In the genomic region with DNA sequence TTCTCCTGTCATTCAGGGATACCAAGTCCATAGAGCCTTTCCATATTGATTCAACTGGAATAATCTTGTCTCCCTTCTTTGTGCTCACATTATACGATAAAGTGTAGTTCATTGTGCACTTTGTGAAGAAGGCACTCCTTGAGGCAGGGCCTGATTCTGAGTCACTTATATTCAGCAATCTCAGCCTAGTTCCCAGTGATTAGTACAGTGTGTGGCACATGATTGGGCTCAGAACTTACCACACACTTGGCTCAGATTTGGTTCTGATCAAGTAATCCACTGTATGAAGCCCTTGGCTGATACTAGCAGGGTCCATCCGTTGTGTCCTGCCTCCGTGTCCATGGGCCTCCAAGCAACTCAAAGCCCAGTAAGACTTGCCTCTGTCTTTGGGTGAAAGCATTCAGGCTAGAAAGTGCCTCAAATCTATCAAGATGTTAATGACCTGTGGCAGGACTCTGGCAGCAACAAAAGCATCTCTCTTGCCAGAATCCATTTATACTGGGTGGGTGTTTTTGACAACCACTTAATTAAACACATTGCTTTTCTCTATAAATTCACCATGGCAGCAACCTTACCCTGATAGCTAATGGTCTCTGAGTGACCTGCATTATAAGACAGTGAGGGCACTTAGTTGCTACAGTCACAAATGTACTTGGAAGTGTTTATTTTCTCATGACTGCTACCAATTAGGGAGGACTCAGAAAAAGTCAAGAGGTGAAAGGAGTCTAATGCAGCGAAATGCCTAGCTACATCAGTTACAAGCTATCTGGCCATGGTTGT, we compare ENCODE assay signal across 16 cellular contexts. TPM values are rescaled to one million over a fixed set of nuclear protein-coding genes. Genes with fewer than 3 reads are reported as not detected.
DNase-seq lines count a peak whose midpoint lies in the region; ATAC-seq, FAIRE-seq and TF ChIP-seq lines count a peak whose summit lies in the region.
"Had no signal": no experiment of that assay in that cellular context is flagged by ENCODE, and none has a peak within 500 bp of the region (broad histone marks: within the 10 kb centered on the region; RNA-seq: fewer than 3 reads in every experiment).

No MANE protein-coding gene starts in this region.

- H3K9me3 ChIP-seq in mucosa of descending colon, result no peaks in the 10 kb centered on the region

- FAIRE-seq in D721Med (lab: Jason Lieb, UNC), result no peak
- FAIRE-seq: GM18507 had no signal

- TF ChIP-seq CTCF in epithelial cell of esophagus (IDR thresholded peaks at IDR 0.05; ENCODE audit: insufficient read depth, low read depth, low read length, missing control alignments), result no peak
- TF ChIP-seq CTCF in mucosa of descending colon (IDR thresholded peaks at IDR 0.05), result no peak
- TF ChIP-seq CTCF in D721Med (IDR thresholded peaks at IDR 0.05; ENCODE audit: insufficient read depth, missing control alignments), result no peak

- no peak overlapping the region for H3K4me3 Mint-ChIP-seq in activated T-helper 17 cell treated with anti-CD3 and anti-CD28 coated beads, Interleukin-2, amount 50 U/mL, for 72 hours
- H3K4me3 Mint-ChIP-seq: CD8-positive, alpha-beta T cell; IgD-negative memory B cell had no signal

- H3K36me3 Mint-ChIP-seq in activated T-helper 17 cell treated with anti-CD3 and anti-CD28 coated beads, Interleukin-2, amount 50 U/mL, for 72 hours (ENCODE audit: low read depth), result no peaks in the 10 kb centered on the region
- H3K36me3 Mint-ChIP-seq: CD8-positive, alpha-beta T cell had no signal

- peak; percentile 18 for ATAC-seq in mucosa of descending colon
- no peak for ATAC-seq in activated T-helper 17 cell treated with anti-CD3 and anti-CD28 coated beads, Interleukin-2, amount 50 U/mL, for 72 hours (replicated peaks)
- ATAC-seq: CD8-positive, alpha-beta T cell had no signal

- intact Hi-C loops in mucosa of descending colon (cut with DNase I, micrococcal nuclease), result no loop called here

- H3K4me3 ChIP-seq in epithelial cell of esophagus (ENCODE audit: low read length) (no peak overlapping the region), mucosa of descending colon (no peak overlapping the region)
- H3K4me3 ChIP-seq: PC-9 had no signal

- H3K9me3 Mint-ChIP-seq in activated T-helper 17 cell treated with anti-CD3 and anti-CD28 coated beads, Interleukin-2, amount 50 U/mL, for 72 hours, result no peaks in the 10 kb centered on the region
- H3K9me3 Mint-ChIP-seq: CD8-positive, alpha-beta T cell; IgD-negative memory B cell had no signal

- no peaks in the 10 kb centered on the region for H3K36me3 ChIP-seq in mucosa of descending colon (ENCODE audit: low read depth)

- H3K27me3 Mint-ChIP-seq in activated T-helper 17 cell treated with anti-CD3 and anti-CD28 coated beads, Interleukin-2, amount 50 U/mL, for 72 hours, result no peaks in the 10 kb centered on the region

- DNase-seq in DMS79 treated with DMSO at 0.1 percent for 48 hours (lab: John Stamatoyannopoulos, UW), result peak; percentile 98
- DNase-seq in NCI-H1105 treated with DMSO at 0.1 percent for 48 hours (lab: John Stamatoyannopoulos, UW), result peak; percentile 77
- DNase-seq in epithelial cell of esophagus (ENCODE audit: low read depth), result peak; percentile 47
- no peak for DNase-seq in mucosa of descending colon
- DNase-seq in HK-2 (ENCODE audit: unreplicated experiment), result no peak
- DNase-seq in D721Med (ENCODE audit: insufficient read length, low spot score), result no peak
- DNase-seq: CD8-positive, alpha-beta T cell; DMS 273 treated with DMSO at 0.1 percent for 48 hours; HCEC 1CT; NCI-H187; NCI-H2171; NCI-H510A treated with DMSO at 0.1 percent for 48 hours had no signal

- no peaks in the 10 kb centered on the region for H3K4me1 ChIP-seq in mucosa of descending colon (ENCODE audit: low read depth)

- H3K27ac Mint-ChIP-seq in activated T-helper 17 cell treated with anti-CD3 and anti-CD28 coated beads, Interleukin-2, amount 50 U/mL, for 72 hours, result no peak overlapping the region
- H3K27ac Mint-ChIP-seq: CD8-positive, alpha-beta T cell; IgD-negative memory B cell had no signal

- no peaks in the 10 kb centered on the region for H3K4me1 Mint-ChIP-seq in activated T-helper 17 cell treated with anti-CD3 and anti-CD28 coated beads, Interleukin-2, amount 50 U/mL, for 72 hours
- H3K4me1 Mint-ChIP-seq: IgD-negative memory B cell had no signal

RNA-seq across cellular contexts. Expression of a gene that starts 51.3 kb away (rescaled TPM):
- total RNA-seq in mucosa of descending colon, result 1 to 10 TPM; 1.4 to 3.2 (median 2.2) TPM
- 10 to 100 TPM in 1 of 2 donors, 1 to 10 TPM in 1; 6.0 to 14.7 TPM for total RNA-seq in activated T-helper 17 cell treated with anti-CD3 and anti-CD28 coated beads, Interleukin-2, amount 50 U/mL, for 72 hours

Comparison
In these comparisons a context has a peak if more than half of its experiments do, and no peak if none do; other contexts are left out.
1. DNase-seq: peak in DMS79 treated with DMSO at 0.1 percent for 48 hours (single experiment), NCI-H1105 treated with DMSO at 0.1 percent for 48 hours (single experiment) and epithelial cell of esophagus (single experiment); none in mucosa of descending colon (0 of 3), HK-2 (single experiment) and D721Med (single experiment).